Comparison of ENCODE assay signal across 23 cellular contexts in the genomic region with DNA sequence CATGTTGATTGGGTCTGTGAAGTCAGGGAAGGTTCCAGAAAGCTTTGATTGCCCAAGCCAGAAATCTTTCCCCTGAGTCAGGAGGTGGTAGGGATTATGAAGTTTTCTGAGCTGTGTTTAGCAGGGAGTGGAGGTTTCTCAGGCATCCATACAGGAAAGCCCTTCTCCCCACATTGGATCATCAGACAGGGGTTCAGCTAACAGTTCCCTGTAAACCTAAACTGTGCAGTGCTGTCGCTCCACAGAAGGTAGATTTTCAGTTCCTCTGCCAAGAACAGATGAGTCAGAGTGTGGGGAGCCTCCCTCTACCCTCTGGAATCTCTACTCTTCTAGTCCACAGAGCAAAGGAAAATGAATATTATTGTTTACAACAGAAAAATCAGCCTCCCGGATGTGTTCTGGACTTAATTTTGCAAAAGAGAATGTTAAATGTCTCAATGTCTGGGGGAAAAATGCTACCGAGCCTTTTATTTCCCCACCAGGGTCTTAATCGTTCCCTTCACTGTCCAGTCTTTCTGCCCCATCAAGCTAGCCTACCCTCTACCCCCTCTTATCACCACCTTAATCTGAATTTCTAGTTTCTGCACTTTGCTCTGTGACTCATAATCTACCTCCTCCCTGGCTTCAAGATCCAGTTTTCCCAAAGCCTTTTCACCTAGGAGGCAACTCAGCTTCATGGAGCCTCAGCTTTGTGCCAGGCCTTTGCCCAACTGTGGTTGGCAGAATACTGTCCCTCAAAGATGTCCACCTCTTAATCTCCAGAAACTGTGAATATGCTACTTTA.
DNase-seq lines count a peak whose midpoint lies in the region; ATAC-seq, FAIRE-seq and TF ChIP-seq lines count a peak whose summit lies in the region.
"Had no signal": no experiment of that assay in that cellular context is flagged by ENCODE, and none has a peak within 500 bp of the region (broad histone marks: within the 10 kb centered on the region; RNA-seq: fewer than 3 reads in every experiment).

No MANE protein-coding gene starts in this region.

- FAIRE-seq in endometrium (lab: Jason Lieb, UNC) = peak; percentile 69
- FAIRE-seq: A549 had no signal

- no peaks in the 10 kb centered on the region for H3K27me3 ChIP-seq in MG63
- H3K27me3 ChIP-seq in smooth muscle cell (ENCODE audit: low read depth) = no peaks in the 10 kb centered on the region
- H3K27me3 ChIP-seq: ascending aorta, esophagus muscularis mucosa, tibial nerve had no signal

- no peak overlapping the region for H2AFZ ChIP-seq in smooth muscle cell (ENCODE audit: low read depth)

- no peak overlapping the region for H3K4me3 ChIP-seq in MG63
- H3K4me3 ChIP-seq in mucosa of descending colon = no peak overlapping the region
- H3K4me3 ChIP-seq in smooth muscle cell = no peak overlapping the region
- H3K4me3 ChIP-seq: A549, ascending aorta, esophagus muscularis mucosa, K562, tibial nerve had no signal

- no peak overlapping the region for H3K4me2 ChIP-seq in smooth muscle cell
- H3K4me2 ChIP-seq: A549 had no signal

- H3K79me2 ChIP-seq in smooth muscle cell (ENCODE audit: low read depth) = no peaks in the 10 kb centered on the region

- no peaks in the 10 kb centered on the region for H3F3A ChIP-seq in smooth muscle cell (ENCODE audit: low read depth)

- H3K4me3 Mint-ChIP-seq in stimulated activated naive B cell treated with anti-CD40 and anti-IgM and Interleukin-4, amounts not matched to agents 10 μg/mL and 1 μg/mL and 100 μg/mL, for 72 hours = no peak overlapping the region
- no peak overlapping the region for H3K4me3 Mint-ChIP-seq in natural killer cell treated with Interleukin-12 subunit alpha and Interleukin-12 subunit beta and Interleukin-15 and Interleukin-18, amount 100 ng/mL, for 72 hours
- H3K4me3 Mint-ChIP-seq: CD4-positive, CD25-positive, alpha-beta regulatory T cell; dendritic cell treated with granulocyte-macrophage colony-stimulating factor and Interleukin-4, amounts not matched to agents 40 ng/mL and 50 ng/mL, for 4 days had no signal

- intact Hi-C loops in mucosa of descending colon (cut with DNase I, micrococcal nuclease) = no loop called here

- no peak for TF ChIP-seq CTCF in mucosa of descending colon (IDR thresholded peaks at IDR 0.05)
- no peak for TF ChIP-seq CTCF in smooth muscle cell (IDR thresholded peaks at IDR 0.05; ENCODE audit: borderline replicate concordance, insufficient read depth, poor library complexity, severe bottlenecking)

- H3K36me3 ChIP-seq in MG63 (no peaks in the 10 kb centered on the region), mucosa of descending colon (ENCODE audit: low read depth) (no peaks in the 10 kb centered on the region), smooth muscle cell (ENCODE audit: low read depth) (no peaks in the 10 kb centered on the region)
- H3K36me3 ChIP-seq: ascending aorta, esophagus muscularis mucosa, tibial nerve had no signal

- peak; percentile 45 for DNase-seq in AG08395 (ENCODE audit: low spot score)
- DNase-seq in MG63 = peak; percentile 45
- DNase-seq in mucosa of descending colon = no peak
- no peak for DNase-seq in stimulated activated naive B cell treated with anti-CD40 and anti-IgM and Interleukin-4, amounts not matched to agents 10 μg/mL and 1 μg/mL and 100 μg/mL, for 72 hours
- DNase-seq in natural killer cell treated with Interleukin-12 subunit alpha and Interleukin-12 subunit beta and Interleukin-15 and Interleukin-18, amount 100 ng/mL, for 72 hours (ENCODE audit: low spot score) = no peak
- no peak for DNase-seq in smooth muscle cell (lab: John Stamatoyannopoulos, UW; ENCODE audit: unreplicated experiment)
- DNase-seq in DMS153 (lab: John Stamatoyannopoulos, UW) = no peak
- DNase-seq: activated CD4-positive, alpha-beta T cell treated with anti-CD3 and anti-CD28 coated beads for 48 hours; activated CD8-positive, alpha-beta memory T cell treated with anti-CD3 and anti-CD28 coated beads, Interleukin-2, amount 50 U/mL, for 4 hours; activated gamma-delta T cell treated with Interleukin-2 at 50 U/mL for 16 hours; CD4-positive, CD25-positive, alpha-beta regulatory T cell; left colon; NCI-H1436; NCI-H226; stimulated activated CD4-positive, alpha-beta T cell treated with anti-CD3 and anti-CD28 coated beads, Interleukin-4, amount 100 ng/mL, for 24 hours; T-helper 9 cell had no signal

- H3K9me3 ChIP-seq in MG63 (no peaks in the 10 kb centered on the region), mucosa of descending colon (no peaks in the 10 kb centered on the region), smooth muscle cell (replicated peaks; ENCODE audit: low read depth) (no peaks in the 10 kb centered on the region)
- H3K9me3 ChIP-seq: A549, ascending aorta had no signal

- H3K27me3 Mint-ChIP-seq in stimulated activated naive B cell treated with anti-CD40 and anti-IgM and Interleukin-4, amounts not matched to agents 10 μg/mL and 1 μg/mL and 100 μg/mL, for 72 hours = peaks cover 18 to 32% of the 10 kb centered on the region in 2 donors
- H3K27me3 Mint-ChIP-seq in natural killer cell treated with Interleukin-12 subunit alpha and Interleukin-12 subunit beta and Interleukin-15 and Interleukin-18, amount 100 ng/mL, for 72 hours = peaks cover 12 to 31% of the 10 kb centered on the region in 2 donors
- H3K27me3 Mint-ChIP-seq: dendritic cell treated with granulocyte-macrophage colony-stimulating factor and Interleukin-4, amounts not matched to agents 40 ng/mL and 50 ng/mL, for 4 days had no signal

- no peaks in the 10 kb centered on the region for H3K36me3 Mint-ChIP-seq in stimulated activated naive B cell treated with anti-CD40 and anti-IgM and Interleukin-4, amounts not matched to agents 10 μg/mL and 1 μg/mL and 100 μg/mL, for 72 hours
- no peaks in the 10 kb centered on the region for H3K36me3 Mint-ChIP-seq in natural killer cell treated with Interleukin-12 subunit alpha and Interleukin-12 subunit beta and Interleukin-15 and Interleukin-18, amount 100 ng/mL, for 72 hours
- H3K36me3 Mint-ChIP-seq: CD4-positive, CD25-positive, alpha-beta regulatory T cell had no signal

- no peaks in the 10 kb centered on the region for H3K4me1 Mint-ChIP-seq in stimulated activated naive B cell treated with anti-CD40 and anti-IgM and Interleukin-4, amounts not matched to agents 10 μg/mL and 1 μg/mL and 100 μg/mL, for 72 hours
- H3K4me1 Mint-ChIP-seq in natural killer cell treated with Interleukin-12 subunit alpha and Interleukin-12 subunit beta and Interleukin-15 and Interleukin-18, amount 100 ng/mL, for 72 hours (ENCODE audit: low read depth in 2 of 2) = no peaks in the 10 kb centered on the region
- H3K4me1 Mint-ChIP-seq: CD4-positive, CD25-positive, alpha-beta regulatory T cell had no signal

- WGBS in smooth muscle cell (ENCODE audit: low lambda C conversion rate) = 76% methylated on average over 4 of the region's 4 CpGs

- no peak overlapping the region for H3K9ac ChIP-seq in smooth muscle cell (ENCODE audit: low read depth)

- H3K27ac ChIP-seq in smooth muscle cell (ENCODE audit: low read depth) = no peak overlapping the region
- H3K27ac ChIP-seq: A549, ascending aorta, esophagus muscularis mucosa, tibial nerve had no signal

- peaks cover 1 to 6% of the 10 kb centered on the region in 2 donors for H3K9me3 Mint-ChIP-seq in stimulated activated naive B cell treated with anti-CD40 and anti-IgM and Interleukin-4, amounts not matched to agents 10 μg/mL and 1 μg/mL and 100 μg/mL, for 72 hours
- H3K9me3 Mint-ChIP-seq in natural killer cell treated with Interleukin-12 subunit alpha and Interleukin-12 subunit beta and Interleukin-15 and Interleukin-18, amount 100 ng/mL, for 72 hours = no peaks in the 10 kb centered on the region

- no peak overlapping the region for H3K27ac Mint-ChIP-seq in stimulated activated naive B cell treated with anti-CD40 and anti-IgM and Interleukin-4, amounts not matched to agents 10 μg/mL and 1 μg/mL and 100 μg/mL, for 72 hours
- H3K27ac Mint-ChIP-seq in natural killer cell treated with Interleukin-12 subunit alpha and Interleukin-12 subunit beta and Interleukin-15 and Interleukin-18, amount 100 ng/mL, for 72 hours = no peak overlapping the region
- H3K27ac Mint-ChIP-seq: CD4-positive, CD25-positive, alpha-beta regulatory T cell; dendritic cell treated with granulocyte-macrophage colony-stimulating factor and Interleukin-4, amounts not matched to agents 40 ng/mL and 50 ng/mL, for 4 days had no signal

- peak; percentile 30 for ATAC-seq in mucosa of descending colon
- no peak for ATAC-seq in stimulated activated naive B cell treated with anti-CD40 and anti-IgM and Interleukin-4, amounts not matched to agents 10 μg/mL and 1 μg/mL and 100 μg/mL, for 72 hours (replicated peaks)
- ATAC-seq in natural killer cell treated with Interleukin-12 subunit alpha and Interleukin-12 subunit beta and Interleukin-15 and Interleukin-18, amount 100 ng/mL, for 72 hours = no peak
- ATAC-seq: A549, K562, left colon had no signal

- no peaks in the 10 kb centered on the region for H4K20me1 ChIP-seq in smooth muscle cell (ENCODE audit: low read depth)

- H3K4me1 ChIP-seq in mucosa of descending colon (ENCODE audit: low read depth) = no peaks in the 10 kb centered on the region
- no peaks in the 10 kb centered on the region for H3K4me1 ChIP-seq in smooth muscle cell (ENCODE audit: low read depth)
- H3K4me1 ChIP-seq: A549, ascending aorta, tibial nerve had no signal

Comparison
In these comparisons a context has a peak if more than half of its experiments do, and no peak if none do; other contexts are left out.
1. DNase-seq: peak in AG08395 (single experiment) and MG63 (single experiment); none in mucosa of descending colon (0 of 3), stimulated activated naive B cell treated with anti-CD40 and anti-IgM and Interleukin-4, amounts not matched to agents 10 μg/mL and 1 μg/mL and 100 μg/mL, for 72 hours (single experiment), natural killer cell treated with Interleukin-12 subunit alpha and Interleukin-12 subunit beta and Interleukin-15 and Interleukin-18, amount 100 ng/mL, for 72 hours (single experiment), smooth muscle cell (single experiment) and DMS153 (single experiment).